In genomic region chr13:106063591-106064308, GRCh38 we compare ENCODE assay signal across 13 cellular contexts.
A peak's percentile ranks its signal among the peaks of the same experiment; 100 is the strongest.
DNase-seq lines count a peak whose midpoint lies in the region; ATAC-seq, FAIRE-seq and TF ChIP-seq lines count a peak whose summit lies in the region.
"Had no signal": no experiment of that assay in that cellular context is flagged by ENCODE, and none has a peak within 500 bp of the region (broad histone marks: within the 10 kb centered on the region; RNA-seq: fewer than 3 reads in every experiment).

No MANE protein-coding gene starts in this region.

- TF ChIP-seq CTCF in RWPE1 (conservative IDR thresholded peaks at IDR 0.05; ENCODE audit: low read depth) = no peak

- DNase-seq in H4 (ENCODE audit: low spot score) = peak; percentile 11
- peak; percentile 16 for DNase-seq in RWPE1 (ENCODE audit: low spot score)
- DNase-seq in fibroblast of peridontal ligament (ENCODE audit: extremely low read depth) = peak; percentile 71
- DNase-seq in urothelium cell line (ENCODE audit: low spot score) = peak; percentile 50
- no peak for DNase-seq in stimulated activated CD4-positive, alpha-beta T cell treated with anti-CD3 and anti-CD28 coated beads, Interleukin-2, amount 100 ng/mL, for 24 hours
- no peak for DNase-seq in NCI-H146 treated with DMSO at 0.1 percent for 48 hours (lab: John Stamatoyannopoulos, UW; ENCODE audit: unreplicated experiment)
- DNase-seq: activated CD4-positive, alpha-beta T cell treated with anti-CD3 and anti-CD28 coated beads, Interleukin-2, amount 10 ng/mL, durations not matched to agents 24 days and 14 days; activated T-cell treated with anti-CD3 and anti-CD28 coated beads, Interleukin-2, amount 50 U/mL, for 4 hours; aorta; left ventricle myocardium inferior; small intestine had no signal

- POLR2A ChIA-PET in RWPE1 (lab: Yijun Ruan, JAX; ENCODE audit: low non-redundant PET) = no interaction called here

- CTCF ChIA-PET in RWPE1 (lab: Yijun Ruan, JAX) = no interaction called here

- H3K27ac ChIP-seq in RWPE1 = no peak overlapping the region
- H3K27ac ChIP-seq: left ventricle myocardium inferior, suprapubic skin had no signal

- ATAC-seq in HG03196 (IDR thresholded peaks at IDR 0.05; ENCODE audit: unreplicated experiment) = no peak
- ATAC-seq: activated T-cell treated with anti-CD3 and anti-CD28 coated beads, Interleukin-2, amount 50 U/mL, for 4 hours had no signal

- no peak for FAIRE-seq in urothelium cell line (lab: Jason Lieb, UNC)
- FAIRE-seq: small intestine had no signal

Comparison
In these comparisons a context has a peak if more than half of its experiments do, and no peak if none do; other contexts are left out.
1. DNase-seq: peak in H4 (single experiment), RWPE1 (single experiment), fibroblast of peridontal ligament (single experiment) and urothelium cell line (single experiment); none in stimulated activated CD4-positive, alpha-beta T cell treated with anti-CD3 and anti-CD28 coated beads, Interleukin-2, amount 100 ng/mL, for 24 hours (0 of 2) and NCI-H146 treated with DMSO at 0.1 percent for 48 hours (single experiment).